14 cellular contexts compared by ENCODE assay signal in genomic region chr7:108094375-108094774, GRCh38. TPM values are rescaled to one million over a fixed set of nuclear protein-coding genes. Genes with fewer than 3 reads are reported as not detected.
DNase-seq lines count a peak whose midpoint lies in the region; ATAC-seq, FAIRE-seq and TF ChIP-seq lines count a peak whose summit lies in the region.
"Had no signal": no experiment of that assay in that cellular context is flagged by ENCODE, and none has a peak within 500 bp of the region (broad histone marks: within the 10 kb centered on the region; RNA-seq: fewer than 3 reads in every experiment).

No MANE protein-coding gene starts in this region.

- peaks cover 10% of the 10 kb centered on the region for H3K9me1 ChIP-seq in IMR-90 (ENCODE audit: insufficient read depth, low read length)

- TF ChIP-seq CTCF in IMR-90 (conservative IDR thresholded peaks at IDR 0.05; ENCODE audit: low read depth, low read length) (no peak), type B pancreatic cell (conservative IDR thresholded peaks at IDR 0.05) (no peak)

- WGBS in IMR-90 (ENCODE audit: extremely low coverage in 2 of 2, insufficient read length in 1 of 2), 2 experiments, result no CpG with 5 or more reads among the region's 1 CpG
- 100% methylated on average over 1 of the region's 1 CpG; no CpG with 5 or more reads in 1 of the 2 experiments for WGBS in mesodermal cell (ENCODE audit: insufficient coverage in 2 of 2), 2 experiments

- TF ChIP-seq RAD21 in IMR-90 (IDR thresholded peaks at IDR 0.05; ENCODE audit: low read length), result no peak

- H4K5ac ChIP-seq in IMR-90 (ENCODE audit: low read depth, low read length), result peak overlapping the region; percentile 97; the same call in 1 of the 2 replicates

- H3K36me3 Mint-ChIP-seq in type B pancreatic cell, result no peaks in the 10 kb centered on the region

- no peaks in the 10 kb centered on the region for H4K20me1 ChIP-seq in IMR-90 (ENCODE audit: insufficient read depth, low read length)

- H3K36me3 ChIP-seq in IMR-90 (ENCODE audit: control insufficient read depth, insufficient read depth, low read length), result no peaks in the 10 kb centered on the region
- no peaks in the 10 kb centered on the region for H3K36me3 ChIP-seq in mesodermal cell (ENCODE audit: control insufficient read depth, insufficient read depth, low read length)
- H3K36me3 ChIP-seq: MG63 had no signal

- H3K79me1 ChIP-seq in IMR-90 (ENCODE audit: low read depth in 1 of 2, low read length in 2 of 2), result no peaks in the 10 kb centered on the region

- H3K9ac ChIP-seq in IMR-90 (ENCODE audit: low read depth, low read length), result no peak overlapping the region

- in situ Hi-C loops in IMR-90 (cut with MboI; ENCODE audit: low sequenced_read_pairs), result no loop called here

- peak; percentile 76 for DNase-seq in IMR-90
- DNase-seq in type B pancreatic cell (ENCODE audit: extremely low spot score, unreplicated experiment), result no peak
- no peak for DNase-seq in caudate nucleus (lab: John Stamatoyannopoulos, UW)
- DNase-seq in NCI-H2196 (lab: John Stamatoyannopoulos, UW; ENCODE audit: unreplicated experiment), result no peak
- DNase-seq: activated CD8-positive, alpha-beta memory T cell treated with anti-CD3 and anti-CD28 coated beads for 24 hours; amygdala; H9; MG63; NCI-H82; stimulated activated CD4-positive, alpha-beta T cell treated with anti-CD3 and anti-CD28 coated beads, Interleukin-4, amount 100 ng/mL, for 24 hours; T-helper 17 cell had no signal

- H3K27ac ChIP-seq in IMR-90 (ENCODE audit: insufficient read depth, low read length) (peak overlapping the region; percentile 94; the same call in 1 of the 2 replicates), mesodermal cell (ENCODE audit: low read depth, low read length, severe bottlenecking) (peak overlapping the region; percentile 89), caudate nucleus (ENCODE audit: low read depth, low read length) (no peak overlapping the region)

- peak overlapping the region; percentile 36; the same call in 1 of the 2 replicates for H3K56ac ChIP-seq in IMR-90 (ENCODE audit: extremely low read depth, insufficient read depth, low read length)

- no peak overlapping the region for H3K4me2 ChIP-seq in IMR-90 (ENCODE audit: low read depth, low read length)

- peak overlapping the region; percentile 83 to 95 for H4K8ac ChIP-seq in IMR-90 (ENCODE audit: low read depth in 2 of 2, low read length in 2 of 2)

- TF ChIP-seq POLR2A in IMR-90 (IDR thresholded peaks at IDR 0.05; ENCODE audit: low read depth, low read length), result no peak

- no peak overlapping the region for H2AK5ac ChIP-seq in IMR-90 (ENCODE audit: low read depth, low read length)

- H3K4ac ChIP-seq in IMR-90 (ENCODE audit: low read depth, low read length), result peak overlapping the region; percentile 76; the same call in 1 of the 2 replicates

- CTCF ChIA-PET in IMR-90 (lab: Yijun Ruan, JAX), result interaction anchor here (0.6 to 1.2 kb wide), 3 partner anchors 15 to 112 kb away, joined by 3 read pairs; no protein-coding TSS in a partner anchor

- peaks cover 31% of the 10 kb centered on the region for H3K4me1 Mint-ChIP-seq in type B pancreatic cell (ENCODE audit: unreplicated experiment)

- H3K14ac ChIP-seq in IMR-90 (replicated peaks; ENCODE audit: low read depth, low read length), result peak overlapping the region; percentile 74

- peak overlapping the region; percentile 23 for H3K4me3 Mint-ChIP-seq in type B pancreatic cell
- H3K4me3 Mint-ChIP-seq: H9, T-helper 17 cell had no signal

- no peaks in the 10 kb centered on the region for H3K27me3 ChIP-seq in IMR-90 (ENCODE audit: control insufficient read depth, insufficient read depth, low read length)
- H3K27me3 ChIP-seq: MG63 had no signal

- H3K18ac ChIP-seq in IMR-90 (ENCODE audit: low read depth, low read length), result peak overlapping the region; percentile 97; the same call in 1 of the 2 replicates

- no peak overlapping the region for H3K4me3 ChIP-seq in IMR-90 (ENCODE audit: insufficient read depth, low read depth, low read length)
- no peak overlapping the region for H3K4me3 ChIP-seq in mesodermal cell (ENCODE audit: extremely low read depth, insufficient read depth, low read length, poor library complexity, severe bottlenecking)
- H3K4me3 ChIP-seq: MG63 had no signal

- H2BK120ac ChIP-seq in IMR-90 (ENCODE audit: low read depth, low read length), result peak overlapping the region; percentile 83

- H3K4me1 ChIP-seq in IMR-90 (ENCODE audit: control insufficient read depth, insufficient read depth, low read length) (peaks cover 20% of the 10 kb centered on the region), mesodermal cell (ENCODE audit: control insufficient read depth, insufficient read depth, low read length, poor library complexity, severe bottlenecking) (peaks cover 32% of the 10 kb centered on the region)

- peak overlapping the region; percentile 61 for H3K27ac Mint-ChIP-seq in type B pancreatic cell
- H3K27ac Mint-ChIP-seq: T-helper 17 cell had no signal

- FAIRE-seq in endometrium (lab: Jason Lieb, UNC), result peak; percentile 97

- H3K23ac ChIP-seq in IMR-90 (ENCODE audit: low read depth, low read length), result peak overlapping the region; percentile 54; the same call in 1 of the 2 replicates

- POLR2A ChIA-PET in IMR-90 (lab: Charles Lee; ENCODE audit: unreplicated experiment), result no interaction called here

- no peak for ATAC-seq in IMR-90 (ENCODE audit: low read depth)
- no peak for ATAC-seq in HG02885 (IDR thresholded peaks at IDR 0.05; ENCODE audit: poor library complexity, unreplicated experiment)
- ATAC-seq: T-helper 17 cell had no signal

- intact Hi-C loops in IMR-90 (cut with micrococcal nuclease), result no loop called here

- dilution Hi-C loops in IMR-90 (cut with HindIII; ENCODE audit: low sequenced_read_pairs, unreplicated experiment), result no loop called here

- peak overlapping the region; percentile 48 for H2BK5ac ChIP-seq in IMR-90 (ENCODE audit: low read depth, low read length, poor library complexity, severe bottlenecking)

- H2BK20ac ChIP-seq in IMR-90 (ENCODE audit: low read depth, low read length), result peak overlapping the region; percentile 90

- no peak overlapping the region for H2AFZ ChIP-seq in IMR-90 (replicated peaks; ENCODE audit: low read length, poor library complexity)

- H3K9me3 ChIP-seq in IMR-90 (ENCODE audit: control insufficient read depth, insufficient read depth, low read length) (no peaks in the 10 kb centered on the region), mesodermal cell (ENCODE audit: control insufficient read depth, low read length) (no peaks in the 10 kb centered on the region)
- H3K9me3 ChIP-seq: MG63 had no signal

- H2AK9ac ChIP-seq in IMR-90 (replicated peaks; ENCODE audit: low read depth, low read length, poor library complexity), result no peak overlapping the region

- no TSS peak for BruUV-seq in IMR-90 (replicated peaks; lab: Mats Ljungman, UMichigan)

- H3K27me3 Mint-ChIP-seq in type B pancreatic cell, result no peaks in the 10 kb centered on the region

- H3K9me3 Mint-ChIP-seq in type B pancreatic cell, result peaks cover 4% of the 10 kb centered on the region
- H3K9me3 Mint-ChIP-seq: H9 had no signal

- H2BK15ac ChIP-seq in IMR-90 (ENCODE audit: low read depth, low read length), result peak overlapping the region; percentile 89; the same call in 2 of the 3 replicates

- H4K91ac ChIP-seq in IMR-90 (ENCODE audit: insufficient read depth, low read depth, low read length), result peak overlapping the region; percentile 89

TF ChIP-seq in IMR-90, 13 proteins besides CTCF, POLR2A, EP300 and RAD21:
- TF ChIP-seq CEBPB (IDR thresholded peaks at IDR 0.05; ENCODE audit: low read depth, low read length) (peak; percentile 41; the same call in 1 of the 2 replicates), SMC3 (IDR thresholded peaks at IDR 0.05; ENCODE audit: low read depth, low read length) (no peak), NFE2L2 (IDR thresholded peaks at IDR 0.05; ENCODE audit: low read depth, low read length) (no peak)

RNA-seq across cellular contexts. Expression of gene LAMB4, which starts 35.8 kb away (rescaled TPM):
- under 0.01 and 0.18 TPM in 2 replicates for total RNA-seq in IMR-90 (2012; rRNA removed)
- 0.12 and 0.13 TPM in 2 replicates for polyA plus RNA-seq in IMR-90 (2012; rRNA removed)
- 0.05 and 0.09 TPM in 2 replicates for polyA plus RNA-seq in IMR-90 (2012; cell fraction: cytosol; rRNA removed)
- polyA plus RNA-seq in IMR-90 (2012; cell fraction: nucleus; rRNA removed; ENCODE audit: low replicate concordance), result 0.05 and 0.10 TPM in 2 replicates
- 0.33 TPM for polyA plus RNA-seq in mesodermal cell (2013, experiment 1 of 2)
- polyA plus RNA-seq in mesodermal cell (2013, experiment 2 of 2), result not detected
- 0.81 and 1.3 TPM in 2 replicates for total RNA-seq in type B pancreatic cell (ENCODE audit: low replicate concordance)
- total RNA-seq: H9, T-helper 17 cell had no signal
